In the genomic region with DNA sequence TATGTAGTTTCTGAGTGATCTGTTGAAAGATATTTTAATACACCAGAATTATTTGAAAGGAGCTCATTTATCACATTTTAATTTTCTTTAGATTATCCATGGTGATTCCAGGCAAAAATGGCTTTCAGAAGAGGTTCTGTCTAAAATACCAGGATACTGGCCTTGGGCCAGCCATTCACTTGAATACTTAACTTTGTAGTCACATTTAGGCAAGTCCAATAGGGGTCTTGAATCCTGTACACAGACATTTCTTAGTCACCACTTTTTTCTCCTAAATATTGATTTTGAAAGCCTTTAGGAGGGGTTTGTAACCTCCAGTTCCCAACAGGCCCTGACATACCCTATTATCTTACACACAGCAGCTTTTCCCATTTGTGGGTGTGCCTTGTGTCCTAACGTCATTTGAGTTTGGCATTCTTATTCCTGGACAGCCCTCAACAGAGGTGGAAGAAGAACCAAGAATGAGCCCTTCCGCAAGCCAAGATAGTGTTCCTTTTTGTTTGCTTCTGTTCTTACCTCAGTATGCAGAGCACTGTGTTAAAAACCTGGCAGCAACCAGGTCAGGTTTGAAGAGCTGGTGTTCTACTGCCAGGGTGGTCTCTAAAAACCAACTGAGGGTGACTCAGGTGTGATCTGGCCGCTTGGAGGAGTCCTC, we compare ENCODE assay signal across 21 cellular contexts.
A peak's percentile ranks its signal among the peaks of the same experiment; 100 is the strongest.
DNase-seq lines count a peak whose midpoint lies in the region; TF ChIP-seq lines count a peak whose summit lies in the region.
"Had no signal": no experiment of that assay in that cellular context is flagged by ENCODE, and none has a peak within 500 bp of the region (broad histone marks: within the 10 kb centered on the region; RNA-seq: fewer than 3 reads in every experiment).

No MANE protein-coding gene starts in this region.

- no peaks in the 10 kb centered on the region for H3K9me3 ChIP-seq in tibial artery
- H3K9me3 ChIP-seq: BLaER1 treated with 17β-estradiol and CSF1 and Interleukin-3, amounts not matched to agents 10 nM and 100 nM; esophagus muscularis mucosa; vagina had no signal

- H3K27ac ChIP-seq in VCaP = peak overlapping the region; percentile 51
- H3K27ac ChIP-seq in tibial artery = peak overlapping the region; percentile 34 to 38
- H3K27ac ChIP-seq: esophagus muscularis mucosa, hepatocyte, vagina had no signal

- H3K36me3 ChIP-seq in tibial artery = no peaks in the 10 kb centered on the region
- H3K36me3 ChIP-seq: BLaER1 treated with 17β-estradiol and CSF1 and Interleukin-3, amounts not matched to agents 10 nM and 100 nM; esophagus muscularis mucosa; vagina had no signal

- peaks cover 0 to 91% (median 40%) of the 10 kb centered on the region in 4 donors for H3K4me1 ChIP-seq in tibial artery

- H3K27me3 ChIP-seq in tibial artery = no peaks in the 10 kb centered on the region
- H3K27me3 ChIP-seq: BLaER1 treated with 17β-estradiol and CSF1 and Interleukin-3, amounts not matched to agents 10 nM and 100 nM; esophagus muscularis mucosa; hepatocyte; vagina had no signal

- DNase-seq in HS-5 (ENCODE audit: low read depth) (peak; percentile 49), fibroblast of pulmonary artery (ENCODE audit: low read depth) (peak; percentile 56), tibial artery (no peak), NCI-H748 treated with DMSO at 0.1 percent for 48 hours (lab: John Stamatoyannopoulos, UW) (no peak), NCI-H82 (lab: John Stamatoyannopoulos, UW) (no peak), NOMO-1 treated with DMSO at 0.1 percent for 48 hours (lab: John Stamatoyannopoulos, UW; ENCODE audit: unreplicated experiment) (no peak)
- DNase-seq: activated CD8-positive, alpha-beta memory T cell treated with anti-CD3 and anti-CD28 coated beads for 24 hours; activated naive CD8-positive, alpha-beta T cell treated with anti-CD3 and anti-CD28 coated beads, Interleukin-2, amount 10 ng/mL, durations not matched to agents 7 days and 5 days; caudate nucleus; mesendoderm; NCI-H2029; NCI-H446 treated with DMSO at 0.1 percent for 48 hours; Right ventricle myocardium superior; stimulated activated CD4-positive, alpha-beta T cell treated with anti-CD3 and anti-CD28 coated beads, Interleukin-4, amount 100 ng/mL, for 4 hours; T-helper 17 cell had no signal

- no peak for TF ChIP-seq CTCF in VCaP (conservative IDR thresholded peaks at IDR 0.05)
- no peak for TF ChIP-seq CTCF in fibroblast of pulmonary artery (IDR thresholded peaks at IDR 0.05; ENCODE audit: low read length, missing control alignments)
- no peak for TF ChIP-seq CTCF in tibial artery (IDR thresholded peaks at IDR 0.05)

- intact Hi-C loops in tibial artery (cut with DNase I; ENCODE audit: low total_unique reads) = no loop called here

- no peak overlapping the region for H3K4me3 ChIP-seq in fibroblast of pulmonary artery (replicated peaks; ENCODE audit: low read depth, low read length)
- no peak overlapping the region for H3K4me3 ChIP-seq in tibial artery
- H3K4me3 ChIP-seq: BLaER1 treated with 17β-estradiol and CSF1 and Interleukin-3, amounts not matched to agents 10 nM and 100 nM; esophagus muscularis mucosa; hepatocyte; smooth muscle cell; vagina had no signal

Comparison
In these comparisons a context has a peak if more than half of its experiments do, and no peak if none do; other contexts are left out.
1. DNase-seq: peak in HS-5 (single experiment) and fibroblast of pulmonary artery (single experiment); none in tibial artery (0 of 2), NCI-H748 treated with DMSO at 0.1 percent for 48 hours (single experiment), NCI-H82 (single experiment) and NOMO-1 treated with DMSO at 0.1 percent for 48 hours (single experiment).